ENCODE assay signal across 10 cellular contexts in genomic region chr19:8306235-8307054, GRCh38. TPM values are rescaled to one million over a fixed set of nuclear protein-coding genes. Genes with fewer than 3 reads are reported as not detected.
DNase-seq lines count a peak whose midpoint lies in the region; ATAC-seq, FAIRE-seq and TF ChIP-seq lines count a peak whose summit lies in the region.
"Had no signal": no experiment of that assay in that cellular context is flagged by ENCODE, and none has a peak within 500 bp of the region (broad histone marks: within the 10 kb centered on the region; RNA-seq: fewer than 3 reads in every experiment).

No MANE protein-coding gene starts in this region.

- no peak for ATAC-seq in GM12878
- no peak for ATAC-seq in naive B cell (ENCODE audit: low read depth in 2 of 2)
- ATAC-seq in GM19351 (IDR thresholded peaks at IDR 0.05; ENCODE audit: unreplicated experiment): no peak
- no peak for ATAC-seq in GM18520 (IDR thresholded peaks at IDR 0.05; ENCODE audit: unreplicated experiment)

- FAIRE-seq in GM12878 (lab: Jason Lieb, UNC): no peak

- RAD21 ChIA-PET in GM12878 (lab: Charles Lee; ENCODE audit: unreplicated experiment): no interaction called here

- TF ChIP-seq POLR2A in GM12878 (IDR thresholded peaks at IDR 0.05; ENCODE audit: low read depth, low read length): no peak

- no peak overlapping the region for H2AFZ ChIP-seq in KMS-11 (ENCODE audit: low read depth)
- no peak overlapping the region for H2AFZ ChIP-seq in GM12878 (ENCODE audit: control insufficient read depth, low read depth, low read length)

- H3K36me3 ChIP-seq in BE2C: peaks cover 44% of the 10 kb centered on the region
- no peaks in the 10 kb centered on the region for H3K36me3 ChIP-seq in KMS-11 (ENCODE audit: insufficient read depth)
- peaks cover 8 to 15% of the 10 kb centered on the region in 2 experiments; a peak in 3 of 4 replicates for H3K36me3 ChIP-seq in GM12878 (ENCODE audit: control insufficient read depth in 2 of 2, insufficient read depth in 2 of 2, low read length in 1 of 2)

- POLR2A ChIA-PET in GM12878 (lab: Charles Lee): interaction anchor here (0.6 to 1.2 kb wide), 2 partner anchors 28 to 299 kb away, joined by 3 read pairs; no protein-coding TSS in a partner anchor

- H3K36me3 Mint-ChIP-seq in naive B cell: no peaks in the 10 kb centered on the region

- H3K9ac ChIP-seq in KMS-11 (peak overlapping the region; percentile 89; the same call in 1 of the 2 replicates), GM12878 (ENCODE audit: control insufficient read depth, insufficient read depth, low read length) (no peak overlapping the region; the same call in 1 of the 2 replicates)

- DNase-seq in BE2C (peak; percentile 8), GM12878 (ENCODE audit: low read depth, low spot score) (no peak), naive B cell (no peak), SHP77 treated with DMSO at 0.1 percent for 48 hours (lab: John Stamatoyannopoulos, UW) (no peak), G401 (ENCODE audit: low spot score) (no peak)
- DNase-seq: cortex of kidney, DMS79 had no signal

- H3K27me3 ChIP-seq in BE2C: no peaks in the 10 kb centered on the region
- H3K27me3 ChIP-seq in KMS-11 (ENCODE audit: insufficient read depth, low read depth): no peaks in the 10 kb centered on the region
- H3K27me3 ChIP-seq in GM12878 (replicated peaks in 1 of 2; ENCODE audit: control insufficient read depth in 2 of 2, insufficient read depth in 2 of 2, low read length in 1 of 2): no peaks in the 10 kb centered on the region

- H3K4me1 ChIP-seq in BE2C (peaks cover 3% of the 10 kb centered on the region; the same call in 1 of the 2 replicates), KMS-11 (ENCODE audit: low read depth, poor library complexity, severe bottlenecking) (peaks cover 15% of the 10 kb centered on the region), GM12878 (ENCODE audit: control insufficient read depth, insufficient read depth, low read length) (peaks cover 11% of the 10 kb centered on the region)

- peak overlapping the region in 3 of 6 donors; percentile 51 to 86 (median 82) for H3K27ac Mint-ChIP-seq in naive B cell

- no TSS peak for BruUV-seq in GM12878 (replicated peaks; lab: Mats Ljungman, UMichigan)

- TF ChIP-seq CTCF in BE2C (IDR thresholded peaks at IDR 0.05; ENCODE audit: low read depth, low read length) (no peak), KMS-11 (conservative IDR thresholded peaks at IDR 0.05; ENCODE audit: low read depth, low read length) (no peak), GM12878 (IDR thresholded peaks at IDR 0.05 in 2 of 3, conservative IDR thresholded peaks at IDR 0.05 in 1 of 3; ENCODE audit: control insufficient read depth in 2 of 3, extremely low read depth in 1 of 3, insufficient read depth in 1 of 3, low read depth in 3 of 3, low read length in 3 of 3) (no peak)

- H3K4me2 ChIP-seq in KMS-11 (peak overlapping the region; percentile 74), GM12878 (ENCODE audit: control insufficient read depth, insufficient read depth) (peak overlapping the region; percentile 100)

- H3K4me1 Mint-ChIP-seq in naive B cell: peaks cover 19 to 32% (median 26%) of the 10 kb centered on the region in 3 donors

- no peak for TF ChIP-seq EP300 in GM12878 (IDR thresholded peaks at IDR 0.05; ENCODE audit: borderline replicate concordance in 1 of 2, control insufficient read depth in 1 of 2, low read depth in 2 of 2, low read length in 2 of 2)

- H3K27ac ChIP-seq in KMS-11 (no peak overlapping the region), GM12878 (ENCODE audit: control insufficient read depth, insufficient read depth) (no peak overlapping the region)

- intact Hi-C loops in GM12878 (cut with micrococcal nuclease; ENCODE audit: unreplicated experiment): no loop called here

- H3K4me3 ChIP-seq in BE2C (ENCODE audit: low read depth, low read length) (peak overlapping the region; percentile 97), KMS-11 (IDR thresholded peaks at IDR 0.05; ENCODE audit: insufficient read depth, low read depth, low read length) (no peak overlapping the region), GM12878 (peak overlapping the region; percentile 91; the same call in 1 of the 2 replicates)

- CTCF ChIA-PET in GM12878 (lab: Yijun Ruan, JAX): interaction anchor here (0.5 to 1.3 kb wide), 3 partner anchors 13 to 101 kb away, joined by 3 to 4 read pairs (median 4); partner anchors contain the start of genes NDUFA7 and RPS28

- H4K20me1 ChIP-seq in KMS-11 (ENCODE audit: insufficient read depth) (no peaks in the 10 kb centered on the region), GM12878 (ENCODE audit: control insufficient read depth, insufficient read depth) (no peaks in the 10 kb centered on the region)

- H3K9me3 ChIP-seq in BE2C: no peaks in the 10 kb centered on the region
- H3K9me3 ChIP-seq in GM12878 (replicated peaks; ENCODE audit: control insufficient read depth, insufficient read depth, low read length): no peaks in the 10 kb centered on the region

- TF ChIP-seq RAD21 in GM12878 (IDR thresholded peaks at IDR 0.05; ENCODE audit: insufficient read depth, low read depth, low read length): no peak

- SMC1A ChIA-PET in GM12878 (lab: Charles Lee; ENCODE audit: uncharacterized antibody, unreplicated experiment): no interaction called here

- WGBS in GM12878 (ENCODE audit: insufficient coverage, insufficient replicate concordance, low lambda C conversion rate, missing lambda C conversion rate): 60% methylated on average over 17 of the region's 17 CpGs

- in situ Hi-C loops in GM12878 (cut with MboI) (loop anchor here (5.0 kb wide), 1 partner anchor 34 kb away; no protein-coding TSS in a partner anchor), G401 (cut with HindIII; ENCODE audit: low sequenced_read_pairs) (no loop called here)

- peak overlapping the region; percentile 82 to 94 (median 92) for H3K4me3 Mint-ChIP-seq in naive B cell

- H3K9me3 Mint-ChIP-seq in naive B cell: no peaks in the 10 kb centered on the region

- no peaks in the 10 kb centered on the region for H3K27me3 Mint-ChIP-seq in naive B cell

- H3K79me2 ChIP-seq in KMS-11 (ENCODE audit: insufficient read depth, low read depth): peaks cover 40% of the 10 kb centered on the region
- H3K79me2 ChIP-seq in GM12878 (ENCODE audit: control insufficient read depth, insufficient read depth, low read length): peaks cover 21% of the 10 kb centered on the region

RNA-seq across cellular contexts. Expression of gene CD320, which starts 1.7 kb away (rescaled TPM):
- 287 TPM for polyA plus RNA-seq in BE2C (2012; ENCODE audit: insufficient read depth, insufficient read length, low read depth)
- total RNA-seq in GM12878 (2013; cell fraction: nucleolus; rRNA removed): 26.5 and 32.1 TPM in 2 replicates
- 49.9 and 62.2 TPM in 2 replicates for total RNA-seq in GM12878 (2014; rRNA removed)
- total RNA-seq in GM12878 (2014; rRNA removed; fragmentation: Illumina TruSeq; extraction: Trizol): 17.2 and 19.6 TPM in 2 replicates
- total RNA-seq in GM12878 (2021): 72.4 and 74.6 TPM in 2 replicates
- 6.3 TPM for polyA plus RNA-seq in GM12878 (2011; ENCODE audit: low read depth)
- 11.6 and 30.7 TPM in 2 replicates for polyA plus RNA-seq in GM12878 (2011; rRNA removed)
- polyA plus RNA-seq in GM12878 (2011; cell fraction: cytosol; rRNA removed): 68.6 and 89.2 TPM in 2 replicates
- 44.7 and 55.9 TPM in 2 replicates for polyA plus RNA-seq in GM12878 (2011; cell fraction: nucleus; rRNA removed)
- polyA plus RNA-seq in GM12878 (2012): 27.7 and 30.3 TPM in 2 replicates
- 3.7 and 16.2 TPM in 2 replicates for polyA plus RNA-seq in GM12878 (2014; fragmentation: Illumina TruSeq; extraction: Trizol)
- polyA plus RNA-seq in GM12878 (2014; fragmentation: Nextera tagmentation; extraction: Ambion mirVana): 1 to 10 TPM; 1.1 to 3.5 TPM
- 68.1 and 78.8 TPM in 2 replicates for polyA plus RNA-seq in GM12878 (2014; rRNA removed)
- 100 to 1,000 TPM; 117 to 134 TPM for polyA plus RNA-seq in GM12878 (2016; fragmentation: Nextera tagmentation; extraction: Ambion mirVana)
- 6.6 and 28.3 TPM in 2 replicates for polyA minus RNA-seq in GM12878 (2011; rRNA and poly(A)+ RNA removed)
- 19.6 and 21.2 TPM in 2 replicates for polyA minus RNA-seq in GM12878 (2011; cell fraction: cytosol; rRNA and poly(A)+ RNA removed)
- 8.3 and 11.5 TPM in 2 replicates for polyA minus RNA-seq in GM12878 (2011; cell fraction: nucleus; rRNA and poly(A)+ RNA removed)
- 10 to 100 TPM; 16.0 to 32.4 (median 24.3) TPM for polyA plus RNA-seq in naive B cell (ENCODE audit: low read depth in 6 of 6)
- 141 and 173 TPM in 2 replicates for total RNA-seq in G401 (2014; rRNA removed; shearing (Covaris generic))

RNA-seq across cellular contexts. Expression of gene NDUFA7, which starts 14.7 kb away (rescaled TPM):
- polyA plus RNA-seq in BE2C (2012; ENCODE audit: insufficient read depth, insufficient read length, low read depth): 211 TPM
- 15.0 and 21.4 TPM in 2 replicates for total RNA-seq in GM12878 (2013; cell fraction: nucleolus; rRNA removed)
- total RNA-seq in GM12878 (2014; rRNA removed) (117 and 143 TPM in 2 replicates), GM12878 (2014; rRNA removed; fragmentation: Illumina TruSeq; extraction: Trizol) (123 and 132 TPM in 2 replicates), GM12878 (2021) (79.0 and 86.3 TPM in 2 replicates)
- polyA plus RNA-seq in GM12878 (2011; ENCODE audit: low read depth): 198 TPM
- polyA plus RNA-seq in GM12878 (2011; rRNA removed) (44.7 and 94.1 TPM in 2 replicates), GM12878 (2014; fragmentation: Illumina TruSeq; extraction: Trizol) (52.0 and 171 TPM in 2 replicates), GM12878 (2014; fragmentation: Nextera tagmentation; extraction: Ambion mirVana) (100 to 1,000 TPM; 277 to 360 TPM), GM12878 (2014; rRNA removed) (178 and 192 TPM in 2 replicates), GM12878 (2016; fragmentation: Nextera tagmentation; extraction: Ambion mirVana) (100 to 1,000 TPM; 249 to 253 TPM), naive B cell (ENCODE audit: low read depth in 6 of 6) (100 to 1,000 TPM; 117 to 143 (median 128) TPM)
- polyA plus RNA-seq in GM12878 (2011; cell fraction: cytosol; rRNA removed): 121 and 166 TPM in 2 replicates
- polyA plus RNA-seq in GM12878 (2011; cell fraction: nucleus; rRNA removed): 70.6 and 105 TPM in 2 replicates
- 87.4 and 102 TPM in 2 replicates for polyA plus RNA-seq in GM12878 (2012)
- 41.5 and 84.3 TPM in 2 replicates for polyA minus RNA-seq in GM12878 (2011; rRNA and poly(A)+ RNA removed)
- 38.0 and 51.8 TPM in 2 replicates for polyA minus RNA-seq in GM12878 (2011; cell fraction: cytosol; rRNA and poly(A)+ RNA removed)
- 13.9 and 26.2 TPM in 2 replicates for polyA minus RNA-seq in GM12878 (2011; cell fraction: nucleus; rRNA and poly(A)+ RNA removed)
- total RNA-seq in G401 (2014; rRNA removed; shearing (Covaris generic)): 39.8 and 59.0 TPM in 2 replicates

RNA-seq across cellular contexts. Expression of gene RPS28, which starts 14.9 kb away (rescaled TPM):
- 1,781 TPM for polyA plus RNA-seq in BE2C (2012; ENCODE audit: insufficient read depth, insufficient read length, low read depth)
- 52.9 and 57.0 TPM in 2 replicates for total RNA-seq in GM12878 (2013; cell fraction: nucleolus; rRNA removed)
- total RNA-seq in GM12878 (2014; rRNA removed) (1,809 and 1,831 TPM in 2 replicates), GM12878 (2014; rRNA removed; fragmentation: Illumina TruSeq; extraction: Trizol) (396 and 422 TPM in 2 replicates), GM12878 (2021) (3,081 and 3,150 TPM in 2 replicates)
- polyA plus RNA-seq in GM12878 (2011; ENCODE audit: low read depth): 2,247 TPM
- polyA plus RNA-seq in GM12878 (2011; rRNA removed) (502 and 657 TPM in 2 replicates), GM12878 (2014; fragmentation: Illumina TruSeq; extraction: Trizol) (73.8 and 651 TPM in 2 replicates), GM12878 (2014; fragmentation: Nextera tagmentation; extraction: Ambion mirVana) (1,000 to 10,000 TPM; 3,036 to 3,905 TPM), GM12878 (2014; rRNA removed) (1,927 and 2,346 TPM in 2 replicates), GM12878 (2016; fragmentation: Nextera tagmentation; extraction: Ambion mirVana) (1,000 to 10,000 TPM; 1,324 to 1,329 TPM), naive B cell (ENCODE audit: low read depth in 6 of 6) (1,000 to 10,000 TPM; 1,256 to 2,811 (median 2,461) TPM)
- 773 and 1,031 TPM in 2 replicates for polyA plus RNA-seq in GM12878 (2011; cell fraction: cytosol; rRNA removed)
- polyA plus RNA-seq in GM12878 (2011; cell fraction: nucleus; rRNA removed): 299 and 320 TPM in 2 replicates
- 4,616 and 4,929 TPM in 2 replicates for polyA plus RNA-seq in GM12878 (2012)
- polyA minus RNA-seq in GM12878 (2011; rRNA and poly(A)+ RNA removed): 257 and 310 TPM in 2 replicates
- 152 and 155 TPM in 2 replicates for polyA minus RNA-seq in GM12878 (2011; cell fraction: cytosol; rRNA and poly(A)+ RNA removed)
- polyA minus RNA-seq in GM12878 (2011; cell fraction: nucleus; rRNA and poly(A)+ RNA removed): 49.4 and 62.2 TPM in 2 replicates
- 791 and 831 TPM in 2 replicates for total RNA-seq in G401 (2014; rRNA removed; shearing (Covaris generic))

RNA-seq across cellular contexts. Expression of gene KANK3, which starts 36.6 kb away (rescaled TPM):
- not detected for polyA plus RNA-seq in BE2C (2012; ENCODE audit: insufficient read depth, insufficient read length, low read depth)
- total RNA-seq in GM12878 (2013; cell fraction: nucleolus; rRNA removed): not detected in 2 replicates
- total RNA-seq in GM12878 (2014; rRNA removed): 0.45 and 0.54 TPM in 2 replicates
- total RNA-seq in GM12878 (2014; rRNA removed; fragmentation: Illumina TruSeq; extraction: Trizol): 0.22 TPM in 1 of 2 replicates, not detected in the other
- total RNA-seq in GM12878 (2021): 0.26 and 0.56 TPM in 2 replicates
- 0.16 TPM for polyA plus RNA-seq in GM12878 (2011; ENCODE audit: low read depth)
- polyA plus RNA-seq in GM12878 (2011; rRNA removed): 0.05 TPM in 1 of 2 replicates, not detected in the other
- polyA plus RNA-seq in GM12878 (2011; cell fraction: cytosol; rRNA removed): 0.13 and 0.15 TPM in 2 replicates
- polyA plus RNA-seq in GM12878 (2011; cell fraction: nucleus; rRNA removed): 0.58 and 0.83 TPM in 2 replicates
- 0.31 TPM in 2 replicates for polyA plus RNA-seq in GM12878 (2012)
- polyA plus RNA-seq in GM12878 (2014; fragmentation: Illumina TruSeq; extraction: Trizol): 0.03 TPM in 1 of 2 replicates, not detected in the other
- under 1 TPM in 1 of 2 experiments, not detected in 1; 0.07 TPM for polyA plus RNA-seq in GM12878 (2014; fragmentation: Nextera tagmentation; extraction: Ambion mirVana)
- polyA plus RNA-seq in GM12878 (2014; rRNA removed): 0.18 and 0.57 TPM in 2 replicates
- polyA plus RNA-seq in GM12878 (2016; fragmentation: Nextera tagmentation; extraction: Ambion mirVana): under 1 TPM; 0.62 to 0.93 TPM
- 0.21 TPM in 1 of 2 replicates, not detected in the other for polyA minus RNA-seq in GM12878 (2011; rRNA and poly(A)+ RNA removed)
- polyA minus RNA-seq in GM12878 (2011; cell fraction: cytosol; rRNA and poly(A)+ RNA removed): not detected in 2 replicates
- polyA minus RNA-seq in GM12878 (2011; cell fraction: nucleus; rRNA and poly(A)+ RNA removed): 0.12 and 0.19 TPM in 2 replicates
- polyA plus RNA-seq in naive B cell (ENCODE audit: low read depth in 6 of 6): under 1 TPM in 2 of 6 donors, not detected in 4; 0.09 to 0.23 TPM
- total RNA-seq in G401 (2014; rRNA removed; shearing (Covaris generic)): 0.81 and 1.2 TPM in 2 replicates

RNA-seq across cellular contexts. Expression of gene ANGPTL4, which starts 57.5 kb away (rescaled TPM):
- 14.4 TPM for polyA plus RNA-seq in BE2C (2012; ENCODE audit: insufficient read depth, insufficient read length, low read depth)
- total RNA-seq in GM12878 (2013; cell fraction: nucleolus; rRNA removed): not detected in 2 replicates
- total RNA-seq in GM12878 (2014; rRNA removed): not detected in 2 replicates
- total RNA-seq in GM12878 (2014; rRNA removed; fragmentation: Illumina TruSeq; extraction: Trizol): not detected in 2 replicates
- total RNA-seq in GM12878 (2021): not detected in 2 replicates
- polyA plus RNA-seq in GM12878 (2011; ENCODE audit: low read depth): not detected
- polyA plus RNA-seq in GM12878 (2011; rRNA removed): 0.12 and 0.45 TPM in 2 replicates
- polyA plus RNA-seq in GM12878 (2011; cell fraction: cytosol; rRNA removed): 0.53 and 0.73 TPM in 2 replicates
- polyA plus RNA-seq in GM12878 (2011; cell fraction: nucleus; rRNA removed): 0.75 and 1.1 TPM in 2 replicates
- polyA plus RNA-seq in GM12878 (2012): 0.20 and 0.31 TPM in 2 replicates
- not detected in 2 replicates for polyA plus RNA-seq in GM12878 (2014; fragmentation: Illumina TruSeq; extraction: Trizol)
- polyA plus RNA-seq in GM12878 (2014; fragmentation: Nextera tagmentation; extraction: Ambion mirVana): not detected
- not detected in 2 replicates for polyA plus RNA-seq in GM12878 (2014; rRNA removed)
- polyA plus RNA-seq in GM12878 (2016; fragmentation: Nextera tagmentation; extraction: Ambion mirVana): not detected
- 0.15 and 0.21 TPM in 2 replicates for polyA minus RNA-seq in GM12878 (2011; rRNA and poly(A)+ RNA removed)
- polyA minus RNA-seq in GM12878 (2011; cell fraction: cytosol; rRNA and poly(A)+ RNA removed): 1.2 TPM in 1 of 2 replicates, not detected in the other
- 0.48 TPM in 1 of 2 replicates, not detected in the other for polyA minus RNA-seq in GM12878 (2011; cell fraction: nucleus; rRNA and poly(A)+ RNA removed)
- not detected for polyA plus RNA-seq in naive B cell (ENCODE audit: low read depth in 6 of 6)
- 2.2 and 8.4 TPM in 2 replicates for total RNA-seq in G401 (2014; rRNA removed; shearing (Covaris generic))
